Comparison of ENCODE assay signal across 1 cellular context in the genomic region with DNA sequence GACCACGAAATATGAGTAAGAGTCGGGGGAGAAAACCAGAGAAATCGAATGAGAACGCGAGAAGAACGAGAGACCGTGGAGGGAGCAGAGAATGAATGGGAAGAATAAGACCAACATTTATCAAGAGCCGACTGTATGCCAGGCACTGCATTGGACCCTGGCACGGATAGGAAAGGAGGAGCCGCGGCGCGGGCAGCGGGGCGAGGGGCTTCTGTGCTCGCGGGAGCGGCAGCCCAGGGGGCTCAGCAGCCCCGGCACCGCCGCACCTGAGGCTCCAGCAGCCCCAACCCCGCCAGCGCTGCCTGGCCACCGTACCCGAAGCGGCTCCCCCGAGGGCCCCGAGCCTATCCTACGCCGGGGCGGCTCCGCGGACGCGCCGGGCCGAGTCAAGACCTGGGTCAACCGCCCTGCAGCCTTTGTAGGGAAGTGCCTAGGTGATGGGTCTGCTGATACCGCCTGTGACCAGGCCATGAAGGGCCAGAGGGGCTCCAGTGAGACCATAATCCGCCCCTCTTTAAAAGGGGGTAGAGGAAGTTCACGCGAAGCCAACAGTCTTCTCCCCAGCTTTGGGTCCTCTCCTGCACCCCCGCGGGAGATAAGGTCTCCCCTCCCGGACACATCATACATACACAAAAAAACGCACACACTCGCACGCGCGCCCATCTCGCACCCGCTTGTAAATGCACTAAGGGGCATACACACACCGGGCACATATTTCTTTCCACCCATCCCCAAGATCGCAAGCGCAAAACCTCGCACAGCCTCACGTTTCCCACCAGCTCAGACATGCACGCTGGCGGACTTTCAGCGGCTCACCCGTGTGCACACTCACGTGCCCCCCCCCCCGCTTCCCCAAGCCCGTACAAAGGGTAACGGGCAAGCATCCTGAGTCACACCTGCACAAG.
TF ChIP-seq lines count a peak whose summit lies in the region.

No MANE protein-coding gene starts in this region.

TF ChIP-seq in HepG2, 621 proteins besides CTCF, POLR2A, EP300 and RAD21 (continued from another document):
- TF ChIP-seq, protein P1, sequence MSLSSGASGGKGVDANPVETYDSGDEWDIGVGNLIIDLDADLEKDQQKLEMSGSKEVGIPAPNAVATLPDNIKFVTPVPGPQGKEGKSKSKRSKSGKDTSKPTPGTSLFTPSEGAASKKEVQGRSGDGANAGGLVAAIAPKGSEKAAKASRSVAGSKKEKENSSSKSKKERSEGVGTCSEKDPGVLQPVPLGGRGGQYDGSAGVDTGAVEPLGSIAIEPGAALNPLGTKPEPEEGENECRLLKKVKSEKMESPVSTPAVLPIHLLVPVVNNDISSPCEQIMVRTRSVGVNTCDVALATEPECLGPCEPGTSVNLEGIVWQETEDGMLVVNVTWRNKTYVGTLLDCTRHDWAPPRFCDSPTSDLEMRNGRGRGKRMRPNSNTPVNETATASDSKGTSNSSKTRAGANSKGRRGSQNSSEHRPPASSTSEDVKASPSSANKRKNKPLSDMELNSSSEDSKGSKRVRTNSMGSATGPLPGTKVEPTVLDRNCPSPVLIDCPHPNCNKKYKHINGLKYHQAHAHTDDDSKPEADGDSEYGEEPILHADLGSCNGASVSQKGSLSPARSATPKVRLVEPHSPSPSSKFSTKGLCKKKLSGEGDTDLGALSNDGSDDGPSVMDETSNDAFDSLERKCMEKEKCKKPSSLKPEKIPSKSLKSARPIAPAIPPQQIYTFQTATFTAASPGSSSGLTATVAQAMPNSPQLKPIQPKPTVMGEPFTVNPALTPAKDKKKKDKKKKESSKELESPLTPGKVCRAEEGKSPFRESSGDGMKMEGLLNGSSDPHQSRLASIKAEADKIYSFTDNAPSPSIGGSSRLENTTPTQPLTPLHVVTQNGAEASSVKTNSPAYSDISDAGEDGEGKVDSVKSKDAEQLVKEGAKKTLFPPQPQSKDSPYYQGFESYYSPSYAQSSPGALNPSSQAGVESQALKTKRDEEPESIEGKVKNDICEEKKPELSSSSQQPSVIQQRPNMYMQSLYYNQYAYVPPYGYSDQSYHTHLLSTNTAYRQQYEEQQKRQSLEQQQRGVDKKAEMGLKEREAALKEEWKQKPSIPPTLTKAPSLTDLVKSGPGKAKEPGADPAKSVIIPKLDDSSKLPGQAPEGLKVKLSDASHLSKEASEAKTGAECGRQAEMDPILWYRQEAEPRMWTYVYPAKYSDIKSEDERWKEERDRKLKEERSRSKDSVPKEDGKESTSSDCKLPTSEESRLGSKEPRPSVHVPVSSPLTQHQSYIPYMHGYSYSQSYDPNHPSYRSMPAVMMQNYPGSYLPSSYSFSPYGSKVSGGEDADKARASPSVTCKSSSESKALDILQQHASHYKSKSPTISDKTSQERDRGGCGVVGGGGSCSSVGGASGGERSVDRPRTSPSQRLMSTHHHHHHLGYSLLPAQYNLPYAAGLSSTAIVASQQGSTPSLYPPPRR (CRISPR knock-in tag; IDR thresholded peaks at IDR 0.05; ENCODE audit: borderline replicate concordance), result no peak
- TF ChIP-seq AKAP8 (CRISPR knock-in tag; IDR thresholded peaks at IDR 0.05) (no peak), KLF11 (CRISPR knock-in tag; IDR thresholded peaks at IDR 0.05) (no peak)
